In genomic region chr1:62906428-62906886, GRCh38 we compare ENCODE assay signal across 10 cellular contexts.
DNase-seq lines count a peak whose midpoint lies in the region; ATAC-seq and TF ChIP-seq lines count a peak whose summit lies in the region.
"Had no signal": no experiment of that assay in that cellular context is flagged by ENCODE, and none has a peak within 500 bp of the region (broad histone marks: within the 10 kb centered on the region; RNA-seq: fewer than 3 reads in every experiment).

No MANE protein-coding gene starts in this region.

- intact Hi-C loops in sciatic nerve (cut with DNase I) (no loop called here), thyroid gland (cut with DNase I) (no loop called here)

- no peak for TF ChIP-seq POLR2A in thyroid gland (IDR thresholded peaks at IDR 0.05)

- H3K4me1 ChIP-seq in thyroid gland: peaks cover 11% of the 10 kb centered on the region in 2 donors

- DNase-seq in BJ (ENCODE audit: low read depth) (no peak), WERI-Rb-1 (no peak), iPS-NIHi7 (ENCODE audit: extremely low spot score) (peak; percentile 64), T1000 (lab: John Stamatoyannopoulos, UW) (no peak), midbrain (lab: John Stamatoyannopoulos, UW) (no peak), sciatic nerve (ENCODE audit: low spot score) (no peak), thyroid gland (no peak)
- DNase-seq: activated T-cell treated with anti-CD3 and anti-CD28 coated beads, Interleukin-2, amount 50 U/mL, for 24 hours had no signal

- H3K36me3 ChIP-seq in BJ (ENCODE audit: control insufficient read depth, insufficient read depth, low read length): no peaks in the 10 kb centered on the region
- no peaks in the 10 kb centered on the region for H3K36me3 ChIP-seq in WERI-Rb-1
- H3K36me3 ChIP-seq in thyroid gland: no peaks in the 10 kb centered on the region

- no peaks in the 10 kb centered on the region; the same call in 1 of the 2 replicates for H3K27me3 ChIP-seq in BJ (ENCODE audit: control insufficient read depth, insufficient read depth, low read length)
- no peaks in the 10 kb centered on the region for H3K27me3 ChIP-seq in WERI-Rb-1 (ENCODE audit: insufficient read depth, low read depth, severe bottlenecking)
- no peaks in the 10 kb centered on the region for H3K27me3 ChIP-seq in thyroid gland

- H3K9me3 ChIP-seq in WERI-Rb-1 (ENCODE audit: severe bottlenecking): no peaks in the 10 kb centered on the region
- no peaks in the 10 kb centered on the region for H3K9me3 ChIP-seq in thyroid gland

- TF ChIP-seq CTCF in BJ (IDR thresholded peaks at IDR 0.05; ENCODE audit: insufficient read depth, low read depth, low read length) (peak; percentile 50), GM12875 (IDR thresholded peaks at IDR 0.05; ENCODE audit: borderline replicate concordance, insufficient read depth, low read depth, low read length) (peak; percentile 47; the same call in 1 of the 2 replicates), WERI-Rb-1 (IDR thresholded peaks at IDR 0.05; ENCODE audit: low read depth, low read length) (peak; percentile 51), thyroid gland (IDR thresholded peaks at IDR 0.05) (no peak)

- WGBS in thyroid gland, 2 donors: 64 to 77% methylated on average over 9 of the region's 9 CpGs

- POLR2A ChIA-PET in BJ (lab: Charles Lee): no interaction called here

- no peak overlapping the region for H3K27ac ChIP-seq in WERI-Rb-1
- H3K27ac ChIP-seq in thyroid gland: no peak overlapping the region
- H3K27ac ChIP-seq: skin epidermis had no signal

- no peak for ATAC-seq in sciatic nerve

- CTCF ChIA-PET in BJ (lab: Yijun Ruan, JAX): interaction anchor here (0.6 to 2.2 kb wide), 8 partner anchors 9 to 418 kb away, joined by 3 to 14 read pairs (median 4); no protein-coding TSS in a partner anchor

- no peak overlapping the region for H3K4me3 ChIP-seq in BJ (ENCODE audit: low read depth, low read length)
- no peak overlapping the region for H3K4me3 ChIP-seq in GM12875 (ENCODE audit: low read depth, low read length)
- H3K4me3 ChIP-seq in WERI-Rb-1 (ENCODE audit: low read depth, low read length): no peak overlapping the region
- H3K4me3 ChIP-seq in thyroid gland (replicated peaks in 1 of 3): no peak overlapping the region
- H3K4me3 ChIP-seq: skin epidermis had no signal

Comparison
In these comparisons a context has a peak if more than half of its experiments do, and no peak if none do; other contexts are left out.
1. CTCF ChIP-seq: peak in BJ (single experiment), GM12875 (single experiment) and WERI-Rb-1 (single experiment); none in thyroid gland (0 of 6).